34 cellular contexts compared by ENCODE assay signal in the genomic region with DNA sequence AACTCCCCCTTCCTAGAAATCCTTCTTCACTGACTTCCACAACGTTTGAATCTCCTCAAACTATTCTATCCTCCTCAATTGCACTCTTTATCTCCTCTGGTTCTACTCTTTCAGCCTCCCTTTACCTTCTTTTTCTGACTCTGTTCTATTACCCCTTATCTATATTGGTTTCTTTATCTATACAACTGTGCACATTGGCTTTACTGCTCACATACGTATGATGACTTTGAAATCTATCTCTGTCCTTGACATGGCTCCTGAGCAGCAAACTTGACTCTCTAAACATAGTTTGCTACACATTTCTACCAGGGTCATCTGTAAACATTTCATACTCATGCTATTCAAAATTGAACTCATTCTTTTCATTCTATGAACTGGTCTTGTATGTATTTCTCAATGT.
"Had no signal": no experiment of that assay in that cellular context is flagged by ENCODE, and none has a peak within 500 bp of the region (broad histone marks: within the 10 kb centered on the region; RNA-seq: fewer than 3 reads in every experiment).

No MANE protein-coding gene starts in this region.

- H3K36me3 ChIP-seq: MG63, Peyer's patch, SJSA1 had no signal

- H3K27me3 ChIP-seq: MG63, Peyer's patch, SJSA1 had no signal

- H3K9me3 ChIP-seq: MG63, Peyer's patch had no signal

- ATAC-seq: PC-3 had no signal

- DNase-seq: Kasumi-1; KG1; MG63; NCI-H1048; NCI-H1092 treated with DMSO at 0.1 percent for 48 hours; NCI-H1105 treated with DMSO at 0.1 percent for 48 hours; NCI-H1417; NCI-H1436; NCI-H146; NCI-H1694; NCI-H187; NCI-H1930; NCI-H2029 treated with DMSO at 0.1 percent for 48 hours; NCI-H2081 treated with DMSO at 0.1 percent for 48 hours; NCI-H2107; NCI-H2171; NCI-H226; NCI-H446 treated with DMSO at 0.1 percent for 48 hours; NCI-H510A; NCI-H524; NCI-H526; NCI-H69; NCI-H748 treated with DMSO at 0.1 percent for 48 hours; NCI-H82; NK-92 treated with Interleukin-12 subunit alpha and Interleukin-12 subunit beta, amount 100 ng/mL, for 24 hours; OCI-M1; PC-3; Peyer's patch; Right ventricle myocardium superior; RPMI8226; SHP77 treated with DMSO at 0.1 percent for 48 hours; SK-N-SH; SW 1271 had no signal

- H3K4me1 ChIP-seq: Peyer's patch, SJSA1 had no signal

- H3K4me2 ChIP-seq: SK-N-SH had no signal

- H3K9ac ChIP-seq: SK-N-SH had no signal

- H3K27ac ChIP-seq: Peyer's patch, SJSA1 had no signal

- H3K4me3 ChIP-seq: MG63, Peyer's patch, SJSA1 had no signal
